In genomic region chr11:27472398-27473016, GRCh38 we compare ENCODE assay signal across 8 cellular contexts. TPM values are rescaled to one million over a fixed set of nuclear protein-coding genes. Genes with fewer than 3 reads are reported as not detected.
DNase-seq lines count a peak whose midpoint lies in the region; ATAC-seq, FAIRE-seq and TF ChIP-seq lines count a peak whose summit lies in the region.

LGR4 (minus strand) TSS chr11:27472790; CDS start chr11:27472302, 488 bp downstream.

- peak; percentile 95 for DNase-seq in GM03348 (ENCODE audit: low spot score)
- DNase-seq in NCI-H128 (lab: John Stamatoyannopoulos, UW; ENCODE audit: unreplicated experiment) = peak; percentile 90
- DNase-seq in SW480 (ENCODE audit: low spot score) = peak; percentile 96
- DNase-seq in cardiac septum (ENCODE audit: low spot score) = peak; percentile 94
- peak; percentile 93 to 98 (median 96) for DNase-seq in pancreas
- peak; percentile 96 to 97 for DNase-seq in tibial artery

- peak within 1 kb of the TSS; percentile 9 for H3K27ac ChIP-seq in adipose tissue (ENCODE audit: low read depth, low read length)
- H3K27ac ChIP-seq in pancreas = peak within 1 kb of the TSS; percentile 80 to 95 (median 94)
- H3K27ac ChIP-seq in tibial artery = peak within 1 kb of the TSS; percentile 77 to 85

- intact Hi-C loops in cardiac septum (cut with DNase I) = loop anchor here (5.0 kb wide), 2 partner anchors 80 to 270 kb away; no protein-coding TSS in a partner anchor
- intact Hi-C loops in pancreas (cut with DNase I) = no loop called here
- intact Hi-C loops in tibial artery (cut with DNase I; ENCODE audit: low total_unique reads) = loop anchor here (10.0 kb wide), 2 partner anchors 68 to 108 kb away; partner anchors contain the start of gene CCDC34

- H3K36me3 ChIP-seq in pancreas = no peaks in the 10 kb centered on the region
- H3K36me3 ChIP-seq in tibial artery = no peaks in the 10 kb centered on the region

- H3K4me1 ChIP-seq in pancreas (peaks cover 0 to 9% (median 7%) of the 10 kb centered on the region in 3 donors), tibial artery (peaks cover 0 to 44% (median 20%) of the 10 kb centered on the region in 4 donors)

- peak within 1 kb of the TSS; percentile 70 to 100 (median 80) for H3K4me3 ChIP-seq in pancreas
- H3K4me3 ChIP-seq in tibial artery = peak within 1 kb of the TSS; percentile 73 to 88

- FAIRE-seq in pancreas (lab: Jason Lieb, UNC) = peak; percentile 32

- 0 to 1% (median 0%) methylated on average over 24 to 57 of the region's 57 CpGs for WGBS in adipose tissue, 3 donors
- 0 to 1% methylated on average over 40 to 57 of the region's 57 CpGs for WGBS in pancreas, 2 donors

- TF ChIP-seq CTCF in pancreas (IDR thresholded peaks at IDR 0.05) (no peak), tibial artery (IDR thresholded peaks at IDR 0.05) (no peak)

- no peaks in the 10 kb centered on the region for H3K9me3 ChIP-seq in pancreas
- H3K9me3 ChIP-seq in tibial artery = no peaks in the 10 kb centered on the region

- no peaks in the 10 kb centered on the region for H3K27me3 ChIP-seq in pancreas
- no peaks in the 10 kb centered on the region for H3K27me3 ChIP-seq in tibial artery

- ATAC-seq in HG02610 (IDR thresholded peaks at IDR 0.05; ENCODE audit: unreplicated experiment) (peak; percentile 88), pancreas (peak; percentile 76 to 89 (median 84))

RNA-seq across cellular contexts. Expression of gene LGR4, which starts in this region (rescaled TPM):
- 10 to 100 TPM in 2 of 3 donors, 1 to 10 TPM in 1; 3.0 to 26.1 (median 19.2) TPM for polyA plus RNA-seq in adipose tissue
- 22.6 TPM for total RNA-seq in cardiac septum
- 10 to 100 TPM; 44.4 to 73.0 (median 57.5) TPM for total RNA-seq in pancreas
- polyA plus RNA-seq in pancreas = 10 to 100 TPM; 23.4 to 27.0 TPM

Comparison
In these comparisons a context has a peak if more than half of its experiments do, and no peak if none do; other contexts are left out.
1. Peak in every context shown above with its lines: DNase-seq, ATAC-seq, H3K4me3 ChIP-seq and H3K27ac ChIP-seq.
2. H3K27ac ChIP-seq: peak in every context shown above with its lines; median percentile 94 in pancreas; 81 in tibial artery; 9 in adipose tissue.
3. intact Hi-C loops: an anchor here in cardiac septum (5.0 kb wide) and tibial artery (10.0 kb wide); none called in pancreas.